In genomic region chr12:129700036-129700435, GRCh38 we compare ENCODE assay signal across 17 cellular contexts.
DNase-seq lines count a peak whose midpoint lies in the region; ATAC-seq, FAIRE-seq and TF ChIP-seq lines count a peak whose summit lies in the region.
"Had no signal": no experiment of that assay in that cellular context is flagged by ENCODE, and none has a peak within 500 bp of the region (broad histone marks: within the 10 kb centered on the region; RNA-seq: fewer than 3 reads in every experiment).

No MANE protein-coding gene starts in this region.

- H3K9me3 Mint-ChIP-seq in stimulated activated naive CD8-positive, alpha-beta T cell treated with anti-CD3 and anti-CD28 coated beads, Interleukin-15, amount 100 ng/mL, for 72 hours = peaks cover 23 to 28% of the 10 kb centered on the region in 2 donors
- H3K9me3 Mint-ChIP-seq in stimulated activated memory B cell treated with anti-CD40 and anti-IgM and Interleukin-4, amounts not matched to agents 10 μg/mL and 1 μg/mL and 100 μg/mL, for 72 hours = peaks cover 6% of the 10 kb centered on the region

- no peak overlapping the region for H3K27ac Mint-ChIP-seq in stimulated activated naive CD8-positive, alpha-beta T cell treated with anti-CD3 and anti-CD28 coated beads, Interleukin-15, amount 100 ng/mL, for 72 hours
- H3K27ac Mint-ChIP-seq in stimulated activated memory B cell treated with anti-CD40 and anti-IgM and Interleukin-4, amounts not matched to agents 10 μg/mL and 1 μg/mL and 100 μg/mL, for 72 hours = no peak overlapping the region
- H3K27ac Mint-ChIP-seq: CD4-positive, alpha-beta memory T cell; GM23338; HFFc6 had no signal

- no peaks in the 10 kb centered on the region for H3K4me1 Mint-ChIP-seq in stimulated activated naive CD8-positive, alpha-beta T cell treated with anti-CD3 and anti-CD28 coated beads, Interleukin-15, amount 100 ng/mL, for 72 hours
- no peaks in the 10 kb centered on the region for H3K4me1 Mint-ChIP-seq in stimulated activated memory B cell treated with anti-CD40 and anti-IgM and Interleukin-4, amounts not matched to agents 10 μg/mL and 1 μg/mL and 100 μg/mL, for 72 hours
- H3K4me1 Mint-ChIP-seq: CD4-positive, alpha-beta memory T cell; GM23338 had no signal

- DNase-seq in stimulated activated naive CD8-positive, alpha-beta T cell treated with anti-CD3 and anti-CD28 coated beads, Interleukin-15, amount 100 ng/mL, for 72 hours = no peak
- DNase-seq in stimulated activated naive CD8-positive, alpha-beta T cell treated with anti-CD3 and anti-CD28 coated beads, Interleukin-15, Interleukin-2, amounts not matched to agents 100 U/mL and 50 U/mL, for 24 hours = no peak
- peak; percentile 47 for DNase-seq in islet precursor cell
- no peak for DNase-seq in H54 (ENCODE audit: insufficient read length, low spot score)
- DNase-seq in NCI-H1105 (lab: John Stamatoyannopoulos, UW) = no peak
- DNase-seq: C1 segment of cervical spinal cord; Calu3; CD4-positive, alpha-beta memory T cell; COR-L47; DMS53; DMS79 treated with DMSO at 0.1 percent for 48 hours; GF-D8; HFFc6 had no signal

- no peak for FAIRE-seq in H54 (lab: Jason Lieb, UNC)
- FAIRE-seq: GM12891, GM18507 had no signal

- H3K27me3 Mint-ChIP-seq in stimulated activated naive CD8-positive, alpha-beta T cell treated with anti-CD3 and anti-CD28 coated beads, Interleukin-15, amount 100 ng/mL, for 72 hours = no peaks in the 10 kb centered on the region
- H3K27me3 Mint-ChIP-seq in stimulated activated memory B cell treated with anti-CD40 and anti-IgM and Interleukin-4, amounts not matched to agents 10 μg/mL and 1 μg/mL and 100 μg/mL, for 72 hours = no peaks in the 10 kb centered on the region
- H3K27me3 Mint-ChIP-seq: CD4-positive, alpha-beta memory T cell had no signal

- H3K4me3 Mint-ChIP-seq in stimulated activated naive CD8-positive, alpha-beta T cell treated with anti-CD3 and anti-CD28 coated beads, Interleukin-15, amount 100 ng/mL, for 72 hours = no peak overlapping the region
- H3K4me3 Mint-ChIP-seq in stimulated activated memory B cell treated with anti-CD40 and anti-IgM and Interleukin-4, amounts not matched to agents 10 μg/mL and 1 μg/mL and 100 μg/mL, for 72 hours = no peak overlapping the region
- H3K4me3 Mint-ChIP-seq: CD4-positive, alpha-beta memory T cell; GM23338; HFFc6 had no signal

- no peak for TF ChIP-seq POLR2A in H54 (IDR thresholded peaks at IDR 0.05; ENCODE audit: low read depth, low read length)

- ATAC-seq in stimulated activated naive CD8-positive, alpha-beta T cell treated with anti-CD3 and anti-CD28 coated beads, Interleukin-15, amount 100 ng/mL, for 72 hours = peak; percentile 28
- ATAC-seq in stimulated activated naive CD8-positive, alpha-beta T cell treated with anti-CD3 and anti-CD28 coated beads, Interleukin-15, Interleukin-2, amounts not matched to agents 100 U/mL and 50 U/mL, for 24 hours = no peak
- peak; percentile 34 for ATAC-seq in stimulated activated memory B cell treated with anti-CD40 and anti-IgM and Interleukin-4, amounts not matched to agents 10 μg/mL and 1 μg/mL and 100 μg/mL, for 72 hours
- ATAC-seq: GM23338 had no signal

- H3K36me3 Mint-ChIP-seq in stimulated activated memory B cell treated with anti-CD40 and anti-IgM and Interleukin-4, amounts not matched to agents 10 μg/mL and 1 μg/mL and 100 μg/mL, for 72 hours = no peaks in the 10 kb centered on the region
- H3K36me3 Mint-ChIP-seq: CD4-positive, alpha-beta memory T cell had no signal
